1 cellular context compared by ENCODE assay signal in genomic region chr22:30233582-30233981, GRCh38.
TF ChIP-seq lines count a peak whose summit lies in the region.

No MANE protein-coding gene starts in this region.

TF ChIP-seq in H1, 55 proteins besides CTCF, POLR2A, EP300 and RAD21:
- TF ChIP-seq EGR1 (IDR thresholded peaks at IDR 0.05; ENCODE audit: borderline replicate concordance, low read depth, low read length) (no peak), SUZ12 (IDR thresholded peaks at IDR 0.05; ENCODE audit: low read length) (no peak), RBBP5 (IDR thresholded peaks at IDR 0.05; ENCODE audit: borderline replicate concordance, low read depth, low read length) (no peak), TEAD4 (IDR thresholded peaks at IDR 0.05; ENCODE audit: low read depth, low read length) (no peak), PHF8 (conservative IDR thresholded peaks at IDR 0.05; ENCODE audit: low read depth, low read length) (no peak), SP2 (IDR thresholded peaks at IDR 0.05; ENCODE audit: low read length) (no peak), SIX5 (IDR thresholded peaks at IDR 0.05; ENCODE audit: low read depth, low read length) (no peak), FOSL1 (IDR thresholded peaks at IDR 0.05; ENCODE audit: insufficient read depth, low read depth, low read length) (no peak), CEBPB (IDR thresholded peaks at IDR 0.05; ENCODE audit: low read depth, low read length) (no peak), RNF2 (IDR thresholded peaks at IDR 0.05; ENCODE audit: borderline replicate concordance, low read depth, low read length, missing control alignments, poor library complexity, severe bottlenecking) (no peak), HDAC6 (IDR thresholded peaks at IDR 0.05; ENCODE audit: low read depth, low read length) (no peak), RFX5 (IDR thresholded peaks at IDR 0.05; ENCODE audit: borderline replicate concordance, low read depth, low read length) (no peak), CHD2 (IDR thresholded peaks at IDR 0.05; ENCODE audit: low read length) (no peak), YY1 (IDR thresholded peaks at IDR 0.05; ENCODE audit: low read depth, low read length) (no peak), NANOG (IDR thresholded peaks at IDR 0.05; ENCODE audit: insufficient read depth, low read depth, low read length, poor library complexity, severe bottlenecking) (no peak), KDM5A (IDR thresholded peaks at IDR 0.05; ENCODE audit: low read length) (no peak), CHD1 (IDR thresholded peaks at IDR 0.05; ENCODE audit: low read depth, low read length) (no peak)
